Comparison of ENCODE assay signal across 15 cellular contexts in genomic region chr3:111598139-111598538, GRCh38. TPM values are rescaled to one million over a fixed set of nuclear protein-coding genes. Genes with fewer than 3 reads are reported as not detected.
DNase-seq lines count a peak whose midpoint lies in the region; ATAC-seq lines count a peak whose summit lies in the region.
"Had no signal": no experiment of that assay in that cellular context is flagged by ENCODE, and none has a peak within 500 bp of the region (broad histone marks: within the 10 kb centered on the region; RNA-seq: fewer than 3 reads in every experiment).

No MANE protein-coding gene starts in this region.

- no peaks in the 10 kb centered on the region for H3K9me3 ChIP-seq in CD8-positive, alpha-beta memory T cell (ENCODE audit: low read length)
- H3K9me3 ChIP-seq: BLaER1 had no signal

- peak overlapping the region; percentile 48 to 99 for H3K4me3 Mint-ChIP-seq in activated T-cell treated with anti-CD3 and anti-CD28 coated beads, Interleukin-2, amount 50 U/mL, for 72 hours
- no peak overlapping the region for H3K4me3 Mint-ChIP-seq in CD8-positive, alpha-beta memory T cell
- peak overlapping the region; percentile 26 for H3K4me3 Mint-ChIP-seq in activated T-helper 2 cell treated with anti-CD3 and anti-CD28 coated beads, Interferon-gamma antibody, Interleukin-2, Interleukin-4, amounts not matched to agents 10 μg/mL and 5 μg/mL and 100 μg/mL, durations not matched to agents 14 hours and 24 hours and 36 hours (ENCODE audit: low read depth)
- peak overlapping the region; percentile 89 for H3K4me3 Mint-ChIP-seq in stimulated activated effector memory CD8-positive, alpha-beta T cell treated with anti-CD3 and anti-CD28 coated beads, Interleukin-12 subunit alpha, Interleukin-12 subunit beta, amount 100 ng/mL, for 72 hours
- H3K4me3 Mint-ChIP-seq: H9 had no signal

- peaks cover 75% of the 10 kb centered on the region for H3K4me1 Mint-ChIP-seq in activated T-cell treated with anti-CD3 and anti-CD28 coated beads, Interleukin-2, amount 50 U/mL, for 72 hours (ENCODE audit: low read depth)
- H3K4me1 Mint-ChIP-seq in CD8-positive, alpha-beta memory T cell = peaks cover 32 to 64% (median 61%) of the 10 kb centered on the region in 3 donors
- peaks cover 59% of the 10 kb centered on the region for H3K4me1 Mint-ChIP-seq in activated T-helper 2 cell treated with anti-CD3 and anti-CD28 coated beads, Interferon-gamma antibody, Interleukin-2, Interleukin-4, amounts not matched to agents 10 μg/mL and 5 μg/mL and 100 μg/mL, durations not matched to agents 14 hours and 24 hours and 36 hours (ENCODE audit: low read depth)
- H3K4me1 Mint-ChIP-seq in stimulated activated effector memory CD8-positive, alpha-beta T cell treated with anti-CD3 and anti-CD28 coated beads, Interleukin-12 subunit alpha, Interleukin-12 subunit beta, amount 100 ng/mL, for 72 hours = peaks cover 55% of the 10 kb centered on the region
- H3K4me1 Mint-ChIP-seq: H9 had no signal

- H3K4me1 ChIP-seq in CD8-positive, alpha-beta memory T cell (ENCODE audit: insufficient read depth, low read length) = peaks cover 12% of the 10 kb centered on the region

- peaks cover 37 to 46% of the 10 kb centered on the region in 2 donors for H3K36me3 Mint-ChIP-seq in activated T-cell treated with anti-CD3 and anti-CD28 coated beads, Interleukin-2, amount 50 U/mL, for 72 hours (ENCODE audit: insufficient read depth in 2 of 2)
- peaks cover 17 to 85% (median 36%) of the 10 kb centered on the region in 3 donors for H3K36me3 Mint-ChIP-seq in CD8-positive, alpha-beta memory T cell
- H3K36me3 Mint-ChIP-seq in activated T-helper 2 cell treated with anti-CD3 and anti-CD28 coated beads, Interferon-gamma antibody, Interleukin-2, Interleukin-4, amounts not matched to agents 10 μg/mL and 5 μg/mL and 100 μg/mL, durations not matched to agents 14 hours and 24 hours and 36 hours (ENCODE audit: low read depth) = peaks cover 70% of the 10 kb centered on the region
- peaks cover 80% of the 10 kb centered on the region for H3K36me3 Mint-ChIP-seq in stimulated activated effector memory CD8-positive, alpha-beta T cell treated with anti-CD3 and anti-CD28 coated beads, Interleukin-12 subunit alpha, Interleukin-12 subunit beta, amount 100 ng/mL, for 72 hours

- no peaks in the 10 kb centered on the region for H3K27me3 Mint-ChIP-seq in activated T-cell treated with anti-CD3 and anti-CD28 coated beads, Interleukin-2, amount 50 U/mL, for 72 hours (ENCODE audit: low read depth)
- no peaks in the 10 kb centered on the region for H3K27me3 Mint-ChIP-seq in CD8-positive, alpha-beta memory T cell
- H3K27me3 Mint-ChIP-seq in activated T-helper 2 cell treated with anti-CD3 and anti-CD28 coated beads, Interferon-gamma antibody, Interleukin-2, Interleukin-4, amounts not matched to agents 10 μg/mL and 5 μg/mL and 100 μg/mL, durations not matched to agents 14 hours and 24 hours and 36 hours (ENCODE audit: low read depth) = no peaks in the 10 kb centered on the region

- H3K27ac ChIP-seq in CD8-positive, alpha-beta memory T cell (ENCODE audit: low read depth, low read length) = no peak overlapping the region
- H3K27ac ChIP-seq: BLaER1 had no signal

- no peak overlapping the region for H3K4me3 ChIP-seq in CD8-positive, alpha-beta memory T cell (ENCODE audit: low read length)
- H3K4me3 ChIP-seq: BLaER1, GM12878 had no signal

- CTCF ChIA-PET in CD8-positive, alpha-beta memory T cell (lab: Charles Lee) = no interaction called here

- peak overlapping the region; percentile 100 for H3K27ac Mint-ChIP-seq in activated T-cell treated with anti-CD3 and anti-CD28 coated beads, Interleukin-2, amount 50 U/mL, for 72 hours
- peak overlapping the region; percentile 11 to 84 (median 33) for H3K27ac Mint-ChIP-seq in CD8-positive, alpha-beta memory T cell
- peak overlapping the region; percentile 81 for H3K27ac Mint-ChIP-seq in activated T-helper 2 cell treated with anti-CD3 and anti-CD28 coated beads, Interferon-gamma antibody, Interleukin-2, Interleukin-4, amounts not matched to agents 10 μg/mL and 5 μg/mL and 100 μg/mL, durations not matched to agents 14 hours and 24 hours and 36 hours
- H3K27ac Mint-ChIP-seq in stimulated activated effector memory CD8-positive, alpha-beta T cell treated with anti-CD3 and anti-CD28 coated beads, Interleukin-12 subunit alpha, Interleukin-12 subunit beta, amount 100 ng/mL, for 72 hours = peak overlapping the region; percentile 99
- H3K27ac Mint-ChIP-seq: H9 had no signal

- H3K36me3 ChIP-seq in CD8-positive, alpha-beta memory T cell (ENCODE audit: insufficient read depth, low read length) = peaks cover 16% of the 10 kb centered on the region

- intact Hi-C loops in activated T-helper 2 cell treated with anti-CD3 and anti-CD28 coated beads, Interferon-gamma antibody, Interleukin-2, Interleukin-4, amounts not matched to agents 10 μg/mL and 5 μg/mL and 100 μg/mL, durations not matched to agents 14 hours and 24 hours and 36 hours (cut with micrococcal nuclease) = no loop called here

- no peak for DNase-seq in activated T-cell treated with anti-CD3 and anti-CD28 coated beads, Interleukin-2, amount 50 U/mL, for 72 hours
- DNase-seq in activated T-cell treated with anti-CD3 and anti-CD28 coated beads, Interleukin-2, amount 50 U/mL, for 1 hour = no peak
- DNase-seq in CD8-positive, alpha-beta memory T cell = no peak
- no peak for DNase-seq in activated T-helper 2 cell treated with anti-CD3 and anti-CD28 coated beads, Interferon-gamma antibody, Interleukin-2, Interleukin-4, amounts not matched to agents 10 μg/mL and 5 μg/mL and 100 μg/mL, durations not matched to agents 14 hours and 24 hours and 36 hours (ENCODE audit: low spot score)
- no peak for DNase-seq in stimulated activated effector memory CD8-positive, alpha-beta T cell treated with anti-CD3 and anti-CD28 coated beads, Interleukin-12 subunit alpha, Interleukin-12 subunit beta, amount 100 ng/mL, for 72 hours (ENCODE audit: low spot score in 2 of 2)
- DNase-seq in ecto neural progenitor cell (ENCODE audit: low spot score) = no peak
- DNase-seq: COR-L47, DMS53, H9, Kasumi-1, NCI-H187, NCI-H446 had no signal

- POLR2A ChIA-PET in CD8-positive, alpha-beta memory T cell (lab: Charles Lee) = no interaction called here

- H3K9me3 Mint-ChIP-seq in activated T-cell treated with anti-CD3 and anti-CD28 coated beads, Interleukin-2, amount 50 U/mL, for 72 hours = no peaks in the 10 kb centered on the region
- H3K9me3 Mint-ChIP-seq in CD8-positive, alpha-beta memory T cell = no peaks in the 10 kb centered on the region
- no peaks in the 10 kb centered on the region for H3K9me3 Mint-ChIP-seq in activated T-helper 2 cell treated with anti-CD3 and anti-CD28 coated beads, Interferon-gamma antibody, Interleukin-2, Interleukin-4, amounts not matched to agents 10 μg/mL and 5 μg/mL and 100 μg/mL, durations not matched to agents 14 hours and 24 hours and 36 hours
- no peaks in the 10 kb centered on the region for H3K9me3 Mint-ChIP-seq in stimulated activated effector memory CD8-positive, alpha-beta T cell treated with anti-CD3 and anti-CD28 coated beads, Interleukin-12 subunit alpha, Interleukin-12 subunit beta, amount 100 ng/mL, for 72 hours

- no peaks in the 10 kb centered on the region for H3K27me3 ChIP-seq in CD8-positive, alpha-beta memory T cell (ENCODE audit: insufficient read depth, low read length, poor library complexity, severe bottlenecking)
- H3K27me3 ChIP-seq: BLaER1 had no signal

- no peak for ATAC-seq in activated T-cell treated with anti-CD3 and anti-CD28 coated beads, Interleukin-2, amount 50 U/mL, for 72 hours (replicated peaks in 1 of 2)
- no peak for ATAC-seq in stimulated activated effector memory CD8-positive, alpha-beta T cell treated with anti-CD3 and anti-CD28 coated beads, Interleukin-12 subunit alpha, Interleukin-12 subunit beta, amount 100 ng/mL, for 72 hours
- no peak for ATAC-seq in GM19455 (IDR thresholded peaks at IDR 0.05; ENCODE audit: unreplicated experiment)
- ATAC-seq: GM12878 had no signal

RNA-seq across cellular contexts. Expression of gene ZBED2, which starts 3.0 kb away (rescaled TPM):
- 100 to 1,000 TPM; 360 to 597 TPM for total RNA-seq in activated T-cell treated with anti-CD3 and anti-CD28 coated beads, Interleukin-2, amount 50 U/mL, for 72 hours
- 100 to 1,000 TPM; 547 to 551 TPM for total RNA-seq in CD8-positive, alpha-beta memory T cell
- 0.51 TPM for polyA plus RNA-seq in CD8-positive, alpha-beta memory T cell
- total RNA-seq in activated T-helper 2 cell treated with anti-CD3 and anti-CD28 coated beads, Interferon-gamma antibody, Interleukin-2, Interleukin-4, amounts not matched to agents 10 μg/mL and 5 μg/mL and 100 μg/mL, durations not matched to agents 14 hours and 24 hours and 36 hours = 543 and 546 TPM in 2 replicates
- total RNA-seq: H9 had no signal

RNA-seq across cellular contexts. Expression of gene CD96, which starts 56.1 kb away (rescaled TPM):
- total RNA-seq in activated T-cell treated with anti-CD3 and anti-CD28 coated beads, Interleukin-2, amount 50 U/mL, for 72 hours = 10 to 100 TPM; 88.9 to 99.6 TPM
- total RNA-seq in CD8-positive, alpha-beta memory T cell = 10 to 100 TPM; 69.1 to 80.9 TPM
- 262 TPM for polyA plus RNA-seq in CD8-positive, alpha-beta memory T cell
- 64.2 and 67.9 TPM in 2 replicates for total RNA-seq in activated T-helper 2 cell treated with anti-CD3 and anti-CD28 coated beads, Interferon-gamma antibody, Interleukin-2, Interleukin-4, amounts not matched to agents 10 μg/mL and 5 μg/mL and 100 μg/mL, durations not matched to agents 14 hours and 24 hours and 36 hours
- total RNA-seq: H9 had no signal

Comparison
In these comparisons a context has a peak if more than half of its experiments do, and no peak if none do; other contexts are left out.
1. H3K27ac Mint-ChIP-seq: peak in every context shown above with its lines; median percentile 100 in activated T-cell treated with anti-CD3 and anti-CD28 coated beads, Interleukin-2, amount 50 U/mL, for 72 hours; 99 in stimulated activated effector memory CD8-positive, alpha-beta T cell treated with anti-CD3 and anti-CD28 coated beads, Interleukin-12 subunit alpha, Interleukin-12 subunit beta, amount 100 ng/mL, for 72 hours; 81 in activated T-helper 2 cell treated with anti-CD3 and anti-CD28 coated beads, Interferon-gamma antibody, Interleukin-2, Interleukin-4, amounts not matched to agents 10 μg/mL and 5 μg/mL and 100 μg/mL, durations not matched to agents 14 hours and 24 hours and 36 hours; 33 in CD8-positive, alpha-beta memory T cell.
2. H3K4me3 Mint-ChIP-seq: peak in activated T-cell treated with anti-CD3 and anti-CD28 coated beads, Interleukin-2, amount 50 U/mL, for 72 hours (2 of 2), activated T-helper 2 cell treated with anti-CD3 and anti-CD28 coated beads, Interferon-gamma antibody, Interleukin-2, Interleukin-4, amounts not matched to agents 10 μg/mL and 5 μg/mL and 100 μg/mL, durations not matched to agents 14 hours and 24 hours and 36 hours (single experiment) and stimulated activated effector memory CD8-positive, alpha-beta T cell treated with anti-CD3 and anti-CD28 coated beads, Interleukin-12 subunit alpha, Interleukin-12 subunit beta, amount 100 ng/mL, for 72 hours (single experiment); none in CD8-positive, alpha-beta memory T cell (0 of 7).